9 cellular contexts compared by ENCODE assay signal in genomic region chr12:94204647-94205247, GRCh38. TPM values are rescaled to one million over a fixed set of nuclear protein-coding genes. Genes with fewer than 3 reads are reported as not detected.
A peak's percentile ranks its signal among the peaks of the same experiment; 100 is the strongest.
DNase-seq lines count a peak whose midpoint lies in the region; ATAC-seq, FAIRE-seq and TF ChIP-seq lines count a peak whose summit lies in the region.
"Had no signal": no experiment of that assay in that cellular context is flagged by ENCODE, and none has a peak within 500 bp of the region (broad histone marks: within the 10 kb centered on the region; RNA-seq: fewer than 3 reads in every experiment).

No MANE protein-coding gene starts in this region.

- H3K27me3 Mint-ChIP-seq in T-helper 2 cell treated with Interferon-gamma antibody and Interleukin-4, amounts not matched to agents 5 μg/mL and 100 μg/mL, for 36 hours (ENCODE audit: low read depth), result no peaks in the 10 kb centered on the region
- no peaks in the 10 kb centered on the region for H3K27me3 Mint-ChIP-seq in natural killer cell (ENCODE audit: low read depth in 2 of 2)
- no peaks in the 10 kb centered on the region for H3K27me3 Mint-ChIP-seq in glutamatergic neuron (ENCODE audit: unreplicated experiment)

- no peak for DNase-seq in GM18507 (ENCODE audit: extremely low spot score, insufficient read length, low read depth)
- peak; percentile 10 for DNase-seq in T-helper 2 cell treated with Interferon-gamma antibody and Interleukin-4, amounts not matched to agents 5 μg/mL and 100 μg/mL, for 36 hours (ENCODE audit: low spot score)
- DNase-seq in natural killer cell, result no peak
- no peak for DNase-seq in NCI-H748 treated with DMSO at 0.1 percent for 48 hours (lab: John Stamatoyannopoulos, UW)
- no peak for DNase-seq in NCI-H2171 (lab: John Stamatoyannopoulos, UW)
- DNase-seq in glutamatergic neuron, result no peak
- DNase-seq: NCI-H1694 had no signal

- H3K27ac Mint-ChIP-seq in T-helper 2 cell treated with Interferon-gamma antibody and Interleukin-4, amounts not matched to agents 5 μg/mL and 100 μg/mL, for 36 hours, result peak overlapping the region; percentile 74
- H3K27ac Mint-ChIP-seq in natural killer cell, result peak overlapping the region; percentile 92 to 98
- H3K27ac Mint-ChIP-seq in glutamatergic neuron (ENCODE audit: unreplicated experiment), result no peak overlapping the region

- peaks cover 62% of the 10 kb centered on the region for H3K4me1 Mint-ChIP-seq in T-helper 2 cell treated with Interferon-gamma antibody and Interleukin-4, amounts not matched to agents 5 μg/mL and 100 μg/mL, for 36 hours (ENCODE audit: low read depth)
- peaks cover 58 to 72% of the 10 kb centered on the region in 2 donors for H3K4me1 Mint-ChIP-seq in natural killer cell
- H3K4me1 Mint-ChIP-seq in glutamatergic neuron (ENCODE audit: low read depth, unreplicated experiment), result no peaks in the 10 kb centered on the region

- intact Hi-C loops in natural killer cell (cut with micrococcal nuclease), result loop anchor here (5.0 to 10.0 kb wide), 2 partner anchors 38 to 60 kb away; no protein-coding TSS in a partner anchor

- H3K36me3 Mint-ChIP-seq in T-helper 2 cell treated with Interferon-gamma antibody and Interleukin-4, amounts not matched to agents 5 μg/mL and 100 μg/mL, for 36 hours (ENCODE audit: low read depth), result peaks cover 30% of the 10 kb centered on the region
- H3K36me3 Mint-ChIP-seq in natural killer cell (no peaks in the 10 kb centered on the region), glutamatergic neuron (ENCODE audit: unreplicated experiment) (no peaks in the 10 kb centered on the region)

- TF ChIP-seq CTCF in natural killer cell (IDR thresholded peaks at IDR 0.05) (no peak), glutamatergic neuron (IDR thresholded peaks at IDR 0.05; ENCODE audit: partially characterized antibody, unreplicated experiment) (no peak)

- H3K9me3 Mint-ChIP-seq in T-helper 2 cell treated with Interferon-gamma antibody and Interleukin-4, amounts not matched to agents 5 μg/mL and 100 μg/mL, for 36 hours, result no peaks in the 10 kb centered on the region
- peaks cover 0 to 2% of the 10 kb centered on the region in 2 donors for H3K9me3 Mint-ChIP-seq in natural killer cell
- H3K9me3 Mint-ChIP-seq in glutamatergic neuron (ENCODE audit: unreplicated experiment), result no peaks in the 10 kb centered on the region
- H3K9me3 Mint-ChIP-seq: neural crest cell had no signal

- ATAC-seq in GM21786 (IDR thresholded peaks at IDR 0.05; ENCODE audit: unreplicated experiment), result peak; percentile 33
- ATAC-seq in natural killer cell, result no peak

- peak overlapping the region; percentile 71 for H3K4me3 Mint-ChIP-seq in T-helper 2 cell treated with Interferon-gamma antibody and Interleukin-4, amounts not matched to agents 5 μg/mL and 100 μg/mL, for 36 hours
- H3K4me3 Mint-ChIP-seq in natural killer cell (no peak overlapping the region), glutamatergic neuron (ENCODE audit: unreplicated experiment) (no peak overlapping the region)
- H3K4me3 Mint-ChIP-seq: neural crest cell had no signal

- peak; percentile 82 for FAIRE-seq in GM18507 (lab: Jason Lieb, UNC)

RNA-seq across cellular contexts. Expression of gene PLXNC1, which starts 56.4 kb away (rescaled TPM):
- total RNA-seq in natural killer cell, result 10 to 100 TPM; 22.0 to 30.7 (median 26.5) TPM
- 4.9 TPM for total RNA-seq in glutamatergic neuron (ENCODE audit: unreplicated experiment)
